19 cellular contexts compared by ENCODE assay signal in genomic region chr4:133247861-133248260, GRCh38.
DNase-seq lines count a peak whose midpoint lies in the region; FAIRE-seq and TF ChIP-seq lines count a peak whose summit lies in the region.
"Had no signal": no experiment of that assay in that cellular context is flagged by ENCODE, and none has a peak within 500 bp of the region (broad histone marks: within the 10 kb centered on the region; RNA-seq: fewer than 3 reads in every experiment).

No MANE protein-coding gene starts in this region.

- H3K9me3 ChIP-seq in Loucy (ENCODE audit: insufficient read depth, low read depth, low read length), result no peaks in the 10 kb centered on the region
- no peaks in the 10 kb centered on the region for H3K9me3 ChIP-seq in H1 (ENCODE audit: insufficient read depth in 2 of 2, low read depth in 1 of 2, low read length in 1 of 2)
- H3K9me3 ChIP-seq in neuronal stem cell (replicated peaks in 1 of 2; ENCODE audit: control insufficient read depth in 2 of 2, insufficient read depth in 1 of 2, low read depth in 1 of 2, low read length in 2 of 2), result no peaks in the 10 kb centered on the region
- H3K9me3 ChIP-seq in transverse colon, result no peaks in the 10 kb centered on the region

- H3K23me2 ChIP-seq in H1 (ENCODE audit: low read depth, low read length), result no peaks in the 10 kb centered on the region

- POLR2A ChIA-PET in H1 (lab: Charles Lee; ENCODE audit: partially characterized antibody), result no interaction called here

- no peaks in the 10 kb centered on the region for H3K9me2 ChIP-seq in Loucy (replicated peaks; ENCODE audit: low read depth, low read length)

- no peak for TF ChIP-seq POLR2A in H1 (IDR thresholded peaks at IDR 0.05; ENCODE audit: control extremely low read depth in 1 of 2, low read depth in 2 of 2, low read length in 2 of 2)
- TF ChIP-seq POLR2A in transverse colon (IDR thresholded peaks at IDR 0.05), result no peak

- no peak for FAIRE-seq in H1 (lab: Jason Lieb, UNC)
- FAIRE-seq: G401.6, GM12878, GM18507 had no signal

- no peak overlapping the region for H2BK20ac ChIP-seq in H1 (ENCODE audit: low read length)

- no peak overlapping the region for H2BK12ac ChIP-seq in H1 (ENCODE audit: low read depth, low read length)
- H2BK12ac ChIP-seq in neuronal stem cell (ENCODE audit: low read length), result no peak overlapping the region

- H3F3A ChIP-seq in Loucy (ENCODE audit: low read depth), result no peaks in the 10 kb centered on the region

- CTCF ChIA-PET in H1 (lab: Charles Lee; ENCODE audit: partially characterized antibody), result no interaction called here

- H4K8ac ChIP-seq in H1 (ENCODE audit: extremely low read depth, insufficient read depth, low read length), result no peak overlapping the region
- no peak overlapping the region for H4K8ac ChIP-seq in neuronal stem cell (ENCODE audit: low read depth, low read length)

- H3K9ac ChIP-seq in Loucy (ENCODE audit: low read depth, low read length, poor library complexity, severe bottlenecking), result no peak overlapping the region
- H3K9ac ChIP-seq in H1 (replicated peaks in 1 of 4; ENCODE audit: extremely low read depth in 1 of 4, low read depth in 3 of 4, low read length in 3 of 4), result no peak overlapping the region
- no peak overlapping the region for H3K9ac ChIP-seq in neuronal stem cell (ENCODE audit: low read depth, low read length, poor library complexity)

- intact Hi-C loops in transverse colon (cut with DNase I; ENCODE audit: low total_unique reads), result no loop called here

- no peak overlapping the region for H4K5ac ChIP-seq in H1 (ENCODE audit: insufficient read length, low read depth, low read length)

- no peaks in the 10 kb centered on the region for H3K79me2 ChIP-seq in Loucy (ENCODE audit: insufficient read depth, low read length)
- no peaks in the 10 kb centered on the region for H3K79me2 ChIP-seq in H1 (ENCODE audit: control insufficient read depth in 1 of 2, insufficient read depth in 2 of 2, low read length in 2 of 2)

- DNase-seq in H1 (ENCODE audit: low read depth in 1 of 2, low spot score in 2 of 2), result no peak
- DNase-seq in neuronal stem cell (ENCODE audit: low spot score), result no peak
- no peak for DNase-seq in GM10266 (ENCODE audit: extremely low spot score)
- no peak for DNase-seq in inferior parietal cortex (ENCODE audit: extremely low spot score)
- DNase-seq in transverse colon, result no peak
- no peak for DNase-seq in NCI-H2196 (lab: John Stamatoyannopoulos, UW; ENCODE audit: unreplicated experiment)
- DNase-seq: C1 segment of cervical spinal cord; Calu3; CD4-positive, alpha-beta memory T cell; COR-L47; DMS53; DMS79 treated with DMSO at 0.1 percent for 48 hours; GOT3; H7; HCEC 1CT had no signal

- no peaks in the 10 kb centered on the region for H3K4me1 ChIP-seq in Loucy (ENCODE audit: insufficient read depth, low read length, poor library complexity, severe bottlenecking)
- no peaks in the 10 kb centered on the region for H3K4me1 ChIP-seq in H1 (replicated peaks in 1 of 4; ENCODE audit: control insufficient read depth in 3 of 4, insufficient read depth in 4 of 4, low read length in 3 of 4)
- no peaks in the 10 kb centered on the region for H3K4me1 ChIP-seq in neuronal stem cell (ENCODE audit: control insufficient read depth in 2 of 2, insufficient read depth in 1 of 2, low read depth in 1 of 2, low read length in 2 of 2)
- no peaks in the 10 kb centered on the region for H3K4me1 ChIP-seq in transverse colon

- H3K18ac ChIP-seq in H1 (ENCODE audit: extremely low read depth, low read length) (no peak overlapping the region), neuronal stem cell (ENCODE audit: low read length) (no peak overlapping the region)

- in situ Hi-C loops in transverse colon (cut with MboI; ENCODE audit: low pct_ligation_motif_present in 1 of 4, low pct_unique_long_range_greater_than_20kb in 1 of 4, low sequenced_read_pairs in 3 of 4), result no loop called here

- H3K27ac ChIP-seq in H1 (ENCODE audit: low read depth, low read length) (no peak overlapping the region), neuronal stem cell (replicated peaks; ENCODE audit: low read length) (no peak overlapping the region), transverse colon (no peak overlapping the region)

- WGBS in H1 (ENCODE audit: extremely low coverage in 1 of 2, insufficient coverage in 1 of 2, insufficient read length in 1 of 2, insufficient replicate concordance in 2 of 2, low coverage in 1 of 2, low lambda C conversion rate in 2 of 2, missing lambda C conversion rate in 1 of 2), 2 experiments, result 100% methylated on average over 2 of the region's 2 CpGs; no CpG with 5 or more reads in 1 of the 2 experiments
- WGBS in neuronal stem cell (ENCODE audit: extremely low coverage in 2 of 2, insufficient read length in 2 of 2, insufficient replicate concordance in 1 of 2), 2 donors, result no CpG with 5 or more reads among the region's 2 CpGs
- 83 to 87% methylated on average over 2 of the region's 2 CpGs for WGBS in transverse colon (ENCODE audit: low coverage in 1 of 2), 2 donors

- H3K27me3 ChIP-seq in Loucy (ENCODE audit: insufficient read depth, low read length, poor library complexity, severe bottlenecking) (no peaks in the 10 kb centered on the region), H1 (replicated peaks in 1 of 4; ENCODE audit: control insufficient read depth in 3 of 4, extremely low read depth in 1 of 4, insufficient read depth in 3 of 4, low read length in 3 of 4) (no peaks in the 10 kb centered on the region), neuronal stem cell (ENCODE audit: control insufficient read depth in 3 of 3, insufficient read depth in 3 of 3, low read depth in 1 of 3, low read length in 3 of 3) (no peaks in the 10 kb centered on the region), transverse colon (no peaks in the 10 kb centered on the region)

- H2BK120ac ChIP-seq in H1 (replicated peaks; ENCODE audit: low read depth, low read length) (no peak overlapping the region), neuronal stem cell (ENCODE audit: low read depth, low read length) (no peak overlapping the region)

- H3K79me1 ChIP-seq in H1 (ENCODE audit: low read depth, low read length) (no peaks in the 10 kb centered on the region), neuronal stem cell (ENCODE audit: low read depth, low read length) (no peaks in the 10 kb centered on the region)

- H3K56ac ChIP-seq in H1 (replicated peaks; ENCODE audit: insufficient read length, low read depth, low read length), result no peak overlapping the region

- H3K23ac ChIP-seq in H1 (ENCODE audit: insufficient read length) (no peak overlapping the region), neuronal stem cell (ENCODE audit: low read depth, low read length, poor library complexity) (no peak overlapping the region)

- H3K4me2 ChIP-seq in Loucy (ENCODE audit: low read depth, low read length, poor library complexity, severe bottlenecking), result no peak overlapping the region
- H3K4me2 ChIP-seq in H1 (ENCODE audit: insufficient read depth in 1 of 2, low read depth in 2 of 2, low read length in 2 of 2), result no peak overlapping the region
- no peak overlapping the region for H3K4me2 ChIP-seq in neuronal stem cell (ENCODE audit: insufficient read depth, low read length, poor library complexity, severe bottlenecking)

- H2AFZ ChIP-seq in Loucy (ENCODE audit: low read length) (peak overlapping the region; percentile 42; the same call in 1 of the 2 replicates), H1 (ENCODE audit: low read length) (peak overlapping the region; percentile 95; the same call in 1 of the 2 replicates), neuronal stem cell (ENCODE audit: low read length) (peak overlapping the region; percentile 14)

- TF ChIP-seq CTCF in Loucy (conservative IDR thresholded peaks at IDR 0.05; ENCODE audit: low read length), result no peak
- TF ChIP-seq CTCF in H1 (IDR thresholded peaks at IDR 0.05; ENCODE audit: control extremely low read depth in 1 of 3, insufficient read depth in 1 of 3, low read depth in 1 of 3, low read length in 3 of 3), result no peak
- no peak for TF ChIP-seq CTCF in GM10266 (IDR thresholded peaks at IDR 0.05; ENCODE audit: control insufficient read depth, insufficient read depth, low read depth, missing control alignments)
- no peak for TF ChIP-seq CTCF in transverse colon (IDR thresholded peaks at IDR 0.05)

- TF ChIP-seq EP300 in H1 (IDR thresholded peaks at IDR 0.05; ENCODE audit: borderline replicate concordance in 1 of 2, low read depth in 2 of 2, low read length in 2 of 2) (no peak), transverse colon (IDR thresholded peaks at IDR 0.05; ENCODE audit: low read depth) (no peak)

- H4K20me1 ChIP-seq in Loucy (ENCODE audit: insufficient read depth, low read length, poor library complexity, severe bottlenecking) (no peaks in the 10 kb centered on the region), H1 (replicated peaks in 1 of 2; ENCODE audit: control insufficient read depth in 1 of 2, insufficient read depth in 2 of 2, low read length in 2 of 2) (no peaks in the 10 kb centered on the region)

- H3K4ac ChIP-seq in H1 (replicated peaks; ENCODE audit: insufficient read length, low read depth, low read length), result no peak overlapping the region
- H3K4ac ChIP-seq in neuronal stem cell (ENCODE audit: low read length), result no peak overlapping the region

- no peak for TF ChIP-seq RAD21 in H1 (IDR thresholded peaks at IDR 0.05 in 1 of 2, conservative IDR thresholded peaks at IDR 0.05 in 1 of 2; ENCODE audit: low read depth in 2 of 2, low read length in 2 of 2)

- H2AK5ac ChIP-seq in H1 (ENCODE audit: low read depth, low read length), result no peak overlapping the region
- no peak overlapping the region for H2AK5ac ChIP-seq in neuronal stem cell (ENCODE audit: low read depth, low read length)

- H3K4me3 ChIP-seq in Loucy (ENCODE audit: low read length, poor library complexity, severe bottlenecking) (no peak overlapping the region), H1 (ENCODE audit: extremely low read depth in 1 of 4, insufficient read depth in 2 of 4, low read depth in 3 of 4, low read length in 4 of 4) (no peak overlapping the region), neuronal stem cell (ENCODE audit: low read length in 2 of 2) (no peak overlapping the region), transverse colon (no peak overlapping the region)
- H3K4me3 ChIP-seq: GM12878 had no signal

- H4K91ac ChIP-seq in H1 (replicated peaks; ENCODE audit: insufficient read length, low read length) (no peak overlapping the region), neuronal stem cell (ENCODE audit: low read depth, low read length, poor library complexity) (no peak overlapping the region)

- H2BK5ac ChIP-seq in H1 (ENCODE audit: low read depth, low read length) (no peak overlapping the region), neuronal stem cell (ENCODE audit: low read length) (no peak overlapping the region)

- H3K14ac ChIP-seq in H1 (ENCODE audit: insufficient read length) (no peak overlapping the region), neuronal stem cell (ENCODE audit: low read length) (no peak overlapping the region)

- no peaks in the 10 kb centered on the region for H3K36me3 ChIP-seq in Loucy (ENCODE audit: insufficient read depth, low read length)
- no peaks in the 10 kb centered on the region for H3K36me3 ChIP-seq in H1 (ENCODE audit: control insufficient read depth in 2 of 4, insufficient read depth in 4 of 4, low read length in 3 of 4)
- no peaks in the 10 kb centered on the region for H3K36me3 ChIP-seq in neuronal stem cell (replicated peaks in 1 of 2; ENCODE audit: control insufficient read depth in 2 of 2, insufficient read depth in 2 of 2, low read length in 2 of 2)
- H3K36me3 ChIP-seq in transverse colon, result no peaks in the 10 kb centered on the region

- H2BK15ac ChIP-seq in H1 (ENCODE audit: low read length), result no peak overlapping the region
- no peak overlapping the region for H2BK15ac ChIP-seq in neuronal stem cell (ENCODE audit: low read length)

Comparison
In these comparisons a context has a peak if more than half of its experiments do, and no peak if none do; other contexts are left out.
1. H2AFZ ChIP-seq: peak in every context shown above with its lines; median percentile 95 in H1; 42 in Loucy; 14 in neuronal stem cell.